In genomic region chr22:38963872-38964271, GRCh38 we compare ENCODE assay signal across 19 cellular contexts. TPM values are rescaled to one million over a fixed set of nuclear protein-coding genes. Genes with fewer than 3 reads are reported as not detected.
DNase-seq lines count a peak whose midpoint lies in the region; ATAC-seq and TF ChIP-seq lines count a peak whose summit lies in the region.
"Had no signal": no experiment of that assay in that cellular context is flagged by ENCODE, and none has a peak within 500 bp of the region (broad histone marks: within the 10 kb centered on the region; RNA-seq: fewer than 3 reads in every experiment).

No MANE protein-coding gene starts in this region.

- intact Hi-C loops in Right ventricle myocardium superior (cut with DNase I) = no loop called here
- intact Hi-C loops in mucosa of descending colon (cut with DNase I, micrococcal nuclease) = no loop called here

- DNase-seq in cardiac muscle cell (ENCODE audit: low read depth in 1 of 2, low spot score in 1 of 2) = no peak
- no peak for DNase-seq in Right ventricle myocardium superior
- DNase-seq in chondrocyte (ENCODE audit: low spot score) = peak; percentile 48
- peak; percentile 89 to 98 (median 91) for DNase-seq in mucosa of descending colon
- DNase-seq in activated gamma-delta T cell (lab: John Stamatoyannopoulos, UW) = no peak
- no peak for DNase-seq in HCEC 1CT
- DNase-seq: activated naive CD4-positive, alpha-beta T cell treated with Interleukin-2 at 50 U/mL for 16 hours; effector CD4-positive, alpha-beta T cell; GDM1; kidney glomerular epithelial cell; NCI-H187; SK-N-SH had no signal

- no peaks in the 10 kb centered on the region for H3K9me3 ChIP-seq in cardiac muscle cell (ENCODE audit: low read depth)
- no peaks in the 10 kb centered on the region for H3K9me3 ChIP-seq in mucosa of descending colon
- H3K9me3 ChIP-seq: SK-N-SH had no signal

- TF ChIP-seq CTCF in cardiac muscle cell (IDR thresholded peaks at IDR 0.05; ENCODE audit: low read depth, low read length) = no peak
- no peak for TF ChIP-seq CTCF in chondrocyte (IDR thresholded peaks at IDR 0.05)
- TF ChIP-seq CTCF in mucosa of descending colon (IDR thresholded peaks at IDR 0.05) = no peak

- no peaks in the 10 kb centered on the region for H3K4me1 Mint-ChIP-seq in chondrocyte (ENCODE audit: low read depth)

- H3K27ac Mint-ChIP-seq in chondrocyte (ENCODE audit: unreplicated experiment) = no peak overlapping the region
- H3K27ac Mint-ChIP-seq: stimulated activated memory B cell treated with anti-CD40 and anti-IgM and Interleukin-4, amounts not matched to agents 10 μg/mL and 1 μg/mL and 100 μg/mL, for 72 hours had no signal

- H3K4me3 Mint-ChIP-seq in chondrocyte (ENCODE audit: unreplicated experiment) = no peak overlapping the region
- H3K4me3 Mint-ChIP-seq: stimulated activated memory B cell treated with anti-CD40 and anti-IgM and Interleukin-4, amounts not matched to agents 10 μg/mL and 1 μg/mL and 100 μg/mL, for 72 hours had no signal

- no peaks in the 10 kb centered on the region for H3K36me3 Mint-ChIP-seq in chondrocyte (ENCODE audit: low read depth)
- H3K36me3 Mint-ChIP-seq: stimulated activated memory B cell treated with anti-CD40 and anti-IgM and Interleukin-4, amounts not matched to agents 10 μg/mL and 1 μg/mL and 100 μg/mL, for 72 hours had no signal

- H3K4me1 ChIP-seq in cardiac muscle cell (ENCODE audit: low read depth) (peaks cover 35% of the 10 kb centered on the region), mucosa of descending colon (ENCODE audit: low read depth) (peaks cover 5% of the 10 kb centered on the region)

- H3K27me3 Mint-ChIP-seq in chondrocyte (ENCODE audit: low read depth) = peaks cover 18% of the 10 kb centered on the region

- peak overlapping the region; percentile 72 for H3K27ac ChIP-seq in cardiac muscle cell

- H3K27me3 ChIP-seq in cardiac muscle cell = no peaks in the 10 kb centered on the region

- H3K9me3 Mint-ChIP-seq in chondrocyte (ENCODE audit: low read depth) = no peaks in the 10 kb centered on the region
- H3K9me3 Mint-ChIP-seq: stimulated activated memory B cell treated with anti-CD40 and anti-IgM and Interleukin-4, amounts not matched to agents 10 μg/mL and 1 μg/mL and 100 μg/mL, for 72 hours had no signal

- ATAC-seq in Right ventricle myocardium superior (ENCODE audit: poor library complexity) = no peak
- peak; percentile 93 for ATAC-seq in mucosa of descending colon
- no peak for ATAC-seq in HG03039 (IDR thresholded peaks at IDR 0.05; ENCODE audit: unreplicated experiment)
- ATAC-seq in HG02840 (IDR thresholded peaks at IDR 0.05; ENCODE audit: low FRiP score, unreplicated experiment) = no peak
- ATAC-seq: stimulated activated memory B cell treated with anti-CD40 and anti-IgM and Interleukin-4, amounts not matched to agents 10 μg/mL and 1 μg/mL and 100 μg/mL, for 72 hours had no signal

- H3K36me3 ChIP-seq in cardiac muscle cell (no peaks in the 10 kb centered on the region), mucosa of descending colon (ENCODE audit: low read depth) (no peaks in the 10 kb centered on the region)

- H3K4me3 ChIP-seq in cardiac muscle cell (no peak overlapping the region), mucosa of descending colon (no peak overlapping the region)
- H3K4me3 ChIP-seq: smooth muscle cell had no signal

RNA-seq across cellular contexts. Expression of gene APOBEC3A, which starts 6.5 kb away (rescaled TPM):
- total RNA-seq in cardiac muscle cell (0.18 TPM in 1 of 2 replicates, not detected in the other), Right ventricle myocardium superior (0.35 TPM), chondrocyte (not detected in 3 replicates), mucosa of descending colon (10 to 100 TPM in 1 of 3 donors, 1 to 10 TPM in 1, under 1 TPM in 1; 0.92 to 23.6 (median 2.5) TPM)
- polyA plus RNA-seq in cardiac muscle cell = not detected in 2 replicates
- total RNA-seq: activated CD8-positive, alpha-beta memory T cell treated with anti-CD3 and anti-CD28 coated beads for 36 hours; OCI-LY7 had no signal
- polyA plus RNA-seq: AG04450, SK-N-SH, smooth muscle cell had no signal

RNA-seq across cellular contexts. Expression of gene APOBEC3B, which starts 18.3 kb away (rescaled TPM):
- 1.1 and 6.5 TPM in 2 replicates for total RNA-seq in cardiac muscle cell
- 6.8 and 9.4 TPM in 2 replicates for polyA plus RNA-seq in cardiac muscle cell
- 0.75 TPM for total RNA-seq in Right ventricle myocardium superior
- 1.5 to 2.9 TPM (median 2.4 TPM) in 3 replicates for total RNA-seq in chondrocyte
- 10 to 100 TPM in 2 of 3 donors, 1 to 10 TPM in 1; 8.4 to 49.5 (median 23.6) TPM for total RNA-seq in mucosa of descending colon
- polyA plus RNA-seq: SK-N-SH had no signal

RNA-seq across cellular contexts. Expression of gene APOBEC3C, which starts 50.2 kb away (rescaled TPM):
- total RNA-seq in cardiac muscle cell (12.8 and 15.7 TPM in 2 replicates), Right ventricle myocardium superior (24.9 TPM), chondrocyte (17.2 to 22.3 TPM (median 21.3 TPM) in 3 replicates), mucosa of descending colon (10 to 100 TPM; 23.1 to 30.6 (median 24.1) TPM)
- polyA plus RNA-seq in cardiac muscle cell = 71.7 and 84.0 TPM in 2 replicates

RNA-seq across cellular contexts. Expression of gene APOBEC3D, which starts 57.1 kb away (rescaled TPM):
- total RNA-seq in cardiac muscle cell = 2.0 and 4.3 TPM in 2 replicates
- 0.99 and 1.3 TPM in 2 replicates for polyA plus RNA-seq in cardiac muscle cell
- total RNA-seq in Right ventricle myocardium superior = 1.2 TPM
- total RNA-seq in chondrocyte = 0.37 to 0.79 TPM (median 0.44 TPM) in 3 replicates
- total RNA-seq in mucosa of descending colon = 1 to 10 TPM; 4.6 to 7.0 (median 6.5) TPM

Comparison
In these comparisons a context has a peak if more than half of its experiments do, and no peak if none do; other contexts are left out.
1. DNase-seq: peak in chondrocyte (single experiment) and mucosa of descending colon (3 of 3); none in cardiac muscle cell (0 of 2), Right ventricle myocardium superior (single experiment), activated gamma-delta T cell (single experiment) and HCEC 1CT (single experiment).